1 cellular context compared by ENCODE assay signal in genomic region chr18:48934400-48934707, GRCh38.
TF ChIP-seq lines count a peak whose summit lies in the region.

No MANE protein-coding gene starts in this region.

TF ChIP-seq in GM12878, 131 proteins besides CTCF, POLR2A, EP300 and RAD21 (continued from another document):
- TF ChIP-seq IRF3 (IDR thresholded peaks at IDR 0.05) (no peak), BCL11A (IDR thresholded peaks at IDR 0.05; ENCODE audit: low read depth, low read length) (no peak), BRCA1 (IDR thresholded peaks at IDR 0.05; ENCODE audit: low read depth, low read length) (no peak), ZNF384 (IDR thresholded peaks at IDR 0.05; ENCODE audit: borderline replicate concordance, low read depth, low read length) (no peak), SMARCA5 (IDR thresholded peaks at IDR 0.05) (no peak), MEF2A (IDR thresholded peaks at IDR 0.05; ENCODE audit: insufficient read depth, low read depth, low read length) (no peak), NR2C2 (IDR thresholded peaks at IDR 0.05; ENCODE audit: borderline replicate concordance, control insufficient read depth, insufficient read length, low read depth) (no peak), ZNF217 (IDR thresholded peaks at IDR 0.05) (no peak), CBFB (IDR thresholded peaks at IDR 0.05; ENCODE audit: low read depth) (no peak), ATF3 (IDR thresholded peaks at IDR 0.05; ENCODE audit: borderline replicate concordance, extremely low read depth, low read depth, low read length) (no peak)
